Comparison of ENCODE assay signal across 1 cellular context in genomic region chr14:95496690-95497241, GRCh38.
TF ChIP-seq lines count a peak whose summit lies in the region.

No MANE protein-coding gene starts in this region.

TF ChIP-seq in GM12878, 131 proteins besides CTCF, POLR2A, EP300 and RAD21:
- TF ChIP-seq SPI1 (IDR thresholded peaks at IDR 0.05; ENCODE audit: borderline replicate concordance, insufficient read depth, low read depth, low read length) (peak; percentile 59; the same call in 1 of the 2 replicates), ETV6 (conservative IDR thresholded peaks at IDR 0.05 in 1 of 2, IDR thresholded peaks at IDR 0.05 in 1 of 2; ENCODE audit: borderline replicate concordance in 1 of 2, low read depth in 1 of 2) (no peak)
TF ChIP-seq in GM12878: peak in this region for 1.
